Comparison of ENCODE assay signal across 2 cellular contexts in genomic region chr2:112751451-112752197, GRCh38.
TF ChIP-seq lines count a peak whose summit lies in the region.

No MANE protein-coding gene starts in this region.

TF ChIP-seq in SK-N-SH, 30 proteins besides CTCF, POLR2A, EP300 and RAD21 (continued from another document):
- TF ChIP-seq REST (IDR thresholded peaks at IDR 0.05; ENCODE audit: low read depth, low read length) = no peak
- no peak for TF ChIP-seq MXI1 (IDR thresholded peaks at IDR 0.05; ENCODE audit: low read depth, low read length)
- TF ChIP-seq SMC3 (IDR thresholded peaks at IDR 0.05; ENCODE audit: low read depth, low read length) = no peak
- no peak for TF ChIP-seq TEAD4 (IDR thresholded peaks at IDR 0.05; ENCODE audit: borderline replicate concordance, insufficient read depth)
- TF ChIP-seq MAX (IDR thresholded peaks at IDR 0.05; ENCODE audit: low read depth) = no peak
- TF ChIP-seq FOXM1 (IDR thresholded peaks at IDR 0.05; ENCODE audit: low read depth) = no peak
- no peak for TF ChIP-seq NFIC (IDR thresholded peaks at IDR 0.05; ENCODE audit: borderline replicate concordance)
TF ChIP-seq in SK-N-SH: peak in this region for 0.

TF ChIP-seq in SK-N-SH treated with all-trans-retinoic acid at 6 μM for 48 hours, 23 proteins besides CTCF, POLR2A, EP300 and RAD21 (continued from another document):
- TF ChIP-seq TSHZ2 (CRISPR knock-in tag; IDR thresholded peaks at IDR 0.05) = no peak
- no peak for TF ChIP-seq ISL1 (CRISPR knock-in tag; IDR thresholded peaks at IDR 0.05)
- no peak for TF ChIP-seq ZC3H10 (CRISPR knock-in tag; IDR thresholded peaks at IDR 0.05)
- no peak for TF ChIP-seq PATZ1 (CRISPR knock-in tag; IDR thresholded peaks at IDR 0.05; ENCODE audit: borderline replicate concordance)
- TF ChIP-seq PPARA (CRISPR knock-in tag; IDR thresholded peaks at IDR 0.05; ENCODE audit: borderline replicate concordance) = no peak
- TF ChIP-seq GLIS3 (CRISPR knock-in tag; IDR thresholded peaks at IDR 0.05) = no peak
- no peak for TF ChIP-seq ZNF565 (CRISPR knock-in tag; conservative IDR thresholded peaks at IDR 0.05; ENCODE audit: low read depth)
- no peak for TF ChIP-seq CREB5 (CRISPR knock-in tag; IDR thresholded peaks at IDR 0.05; ENCODE audit: low read depth)
- no peak for TF ChIP-seq CSRNP3 (CRISPR knock-in tag; IDR thresholded peaks at IDR 0.05)
- no peak for TF ChIP-seq TCF4 (CRISPR knock-in tag; IDR thresholded peaks at IDR 0.05; ENCODE audit: borderline replicate concordance)
- no peak for TF ChIP-seq SNAI2 (CRISPR knock-in tag; IDR thresholded peaks at IDR 0.05)
- TF ChIP-seq ZFP30 (CRISPR knock-in tag; IDR thresholded peaks at IDR 0.05) = no peak
- no peak for TF ChIP-seq ZNF8 (CRISPR knock-in tag; IDR thresholded peaks at IDR 0.05)
